In the genomic region with DNA sequence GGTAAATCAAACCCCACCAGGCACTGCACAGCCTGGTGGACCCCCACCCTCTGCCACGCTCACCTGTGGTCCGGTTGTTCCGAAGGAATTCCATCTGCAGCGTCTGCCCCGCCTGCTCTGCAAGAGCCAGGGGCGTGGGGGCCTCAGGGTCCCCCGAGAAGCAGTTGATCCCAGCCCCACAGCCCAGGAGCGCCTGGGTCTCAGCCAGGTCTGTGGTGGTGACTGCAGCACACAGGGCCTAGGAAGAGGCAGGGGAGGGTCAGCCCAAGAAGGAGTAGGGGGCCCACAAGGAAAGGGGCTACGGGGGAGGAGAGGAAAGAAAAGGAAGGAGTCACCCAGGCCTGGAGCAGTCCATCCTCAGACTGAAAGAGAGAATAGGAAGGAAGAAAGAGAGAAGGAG, we compare ENCODE assay signal across 21 cellular contexts. TPM values are rescaled to one million over a fixed set of nuclear protein-coding genes. Genes with fewer than 3 reads are reported as not detected.
DNase-seq lines count a peak whose midpoint lies in the region; ATAC-seq and TF ChIP-seq lines count a peak whose summit lies in the region.
"Had no signal": no experiment of that assay in that cellular context is flagged by ENCODE, and none has a peak within 500 bp of the region (broad histone marks: within the 10 kb centered on the region; RNA-seq: fewer than 3 reads in every experiment).

No MANE protein-coding gene starts in this region.

- no peak overlapping the region for H4K8ac ChIP-seq in neuronal stem cell (ENCODE audit: low read depth, low read length)

- H3K4me3 ChIP-seq in heart right ventricle (peak overlapping the region in 9 of 10 donors; percentile 1 to 54 (median 36)), foreskin fibroblast (ENCODE audit: low read depth in 1 of 2, low read length in 2 of 2) (peak overlapping the region; percentile 30 to 57), neuronal stem cell (ENCODE audit: low read length in 2 of 2) (no peak overlapping the region), uterus (peak overlapping the region in 1 of 2 donors; percentile 18)
- H3K4me3 ChIP-seq: SJSA1, transverse colon had no signal

- no peak for TF ChIP-seq CTCF in heart right ventricle (IDR thresholded peaks at IDR 0.05)
- TF ChIP-seq CTCF in foreskin fibroblast (IDR thresholded peaks at IDR 0.05; ENCODE audit: low read depth, low read length): no peak
- TF ChIP-seq CTCF in uterus (IDR thresholded peaks at IDR 0.05): no peak

- peak overlapping the region; percentile 77 for H3K9ac ChIP-seq in neuronal stem cell (ENCODE audit: low read depth, low read length, poor library complexity)

- H2BK15ac ChIP-seq in neuronal stem cell (ENCODE audit: low read length): no peak overlapping the region

- peak overlapping the region; percentile 95 for H3K18ac ChIP-seq in neuronal stem cell (ENCODE audit: low read length)

- WGBS in heart right ventricle, 2 donors: 69 to 80% methylated on average over 9 of the region's 9 CpGs
- WGBS in neuronal stem cell (ENCODE audit: extremely low coverage in 2 of 2, insufficient read length in 2 of 2, insufficient replicate concordance in 1 of 2), 2 donors: no CpG with 5 or more reads among the region's 9 CpGs

- peak overlapping the region; percentile 93 for H2BK5ac ChIP-seq in neuronal stem cell (ENCODE audit: low read length)

- peak overlapping the region in 9 of 10 donors; percentile 11 to 79 (median 56) for H3K27ac ChIP-seq in heart right ventricle
- peak overlapping the region; percentile 25 for H3K27ac ChIP-seq in neuronal stem cell (replicated peaks; ENCODE audit: low read length)
- peak overlapping the region; percentile 79 to 81 for H3K27ac ChIP-seq in uterus
- H3K27ac ChIP-seq: SJSA1 had no signal

- peaks cover 3 to 50% (median 16%) of the 10 kb centered on the region in 9 donors for H3K4me1 ChIP-seq in heart right ventricle
- H3K4me1 ChIP-seq in neuronal stem cell (ENCODE audit: control insufficient read depth in 2 of 2, insufficient read depth in 1 of 2, low read depth in 1 of 2, low read length in 2 of 2): peaks cover 13 to 40% of the 10 kb centered on the region in 2 donors
- peaks cover 13 to 18% of the 10 kb centered on the region in 2 donors for H3K4me1 ChIP-seq in uterus
- H3K4me1 ChIP-seq: SJSA1 had no signal

- H3K4me2 ChIP-seq in neuronal stem cell (ENCODE audit: insufficient read depth, low read length, poor library complexity, severe bottlenecking): no peak overlapping the region

- peak in 1 of 8 donors; percentile 0 for ATAC-seq in heart right ventricle
- no peak for ATAC-seq in left cardiac atrium
- no peak for ATAC-seq in HG03280 (IDR thresholded peaks at IDR 0.05; ENCODE audit: unreplicated experiment)

- no peak overlapping the region for H3K14ac ChIP-seq in neuronal stem cell (ENCODE audit: low read length)

- no peaks in the 10 kb centered on the region for H3K79me1 ChIP-seq in neuronal stem cell (ENCODE audit: low read depth, low read length)

- intact Hi-C loops in heart right ventricle (cut with DNase I) (no loop called here), left cardiac atrium (cut with DNase I) (no loop called here), uterus (cut with DNase I; ENCODE audit: low total_unique reads) (no loop called here)

- peak overlapping the region; percentile 60 for H3K23ac ChIP-seq in neuronal stem cell (ENCODE audit: low read depth, low read length, poor library complexity)

- peak overlapping the region; percentile 20 for H2AFZ ChIP-seq in neuronal stem cell (ENCODE audit: low read length)

- peaks cover 2 to 100% (median 54%) of the 10 kb centered on the region in 9 donors for H3K36me3 ChIP-seq in heart right ventricle
- H3K36me3 ChIP-seq in neuronal stem cell (replicated peaks in 1 of 2; ENCODE audit: control insufficient read depth in 2 of 2, insufficient read depth in 2 of 2, low read length in 2 of 2): peaks cover 0 to 26% of the 10 kb centered on the region in 2 donors
- no peaks in the 10 kb centered on the region for H3K36me3 ChIP-seq in uterus
- H3K36me3 ChIP-seq: SJSA1 had no signal

- peak overlapping the region; percentile 66 for H2AK5ac ChIP-seq in neuronal stem cell (ENCODE audit: low read depth, low read length)

- no peak overlapping the region for H2BK120ac ChIP-seq in neuronal stem cell (ENCODE audit: low read depth, low read length)

- H3K4ac ChIP-seq in neuronal stem cell (ENCODE audit: low read length): no peak overlapping the region

- H2BK12ac ChIP-seq in neuronal stem cell (ENCODE audit: low read length): no peak overlapping the region

- DNase-seq in heart right ventricle (no peak), left cardiac atrium (no peak), foreskin fibroblast (no peak), neuronal stem cell (ENCODE audit: low spot score) (no peak), uterus (no peak), hippocampal formation (lab: John Stamatoyannopoulos, UW) (no peak), NCI-H2107 treated with DMSO at 0.1 percent for 48 hours (lab: John Stamatoyannopoulos, UW; ENCODE audit: unreplicated experiment) (no peak)
- DNase-seq: activated CD4-positive, alpha-beta T cell treated with anti-CD3 and anti-CD28 coated beads for 48 hours; activated naive CD4-positive, alpha-beta T cell treated with anti-CD3 and anti-CD28 coated beads, Interleukin-2, amount 50 U/mL, for 16 hours; CD4-positive, CD25-positive, alpha-beta regulatory T cell; DMS79 treated with DMSO at 0.1 percent for 48 hours; islet precursor cell; naive B cell; NCI-H187; NCI-H446 treated with DMSO at 0.1 percent for 48 hours; stimulated activated CD4-positive, alpha-beta T cell treated with anti-CD3 and anti-CD28 coated beads, Interleukin-4, amount 100 ng/mL, for 1 hour; stimulated activated CD8-positive, alpha-beta memory T cell treated with anti-CD3 and anti-CD28 coated beads, Interleukin-4, amount 100 ng/mL, for 48 hours; T-helper 9 cell; transverse colon had no signal

- no peak for TF ChIP-seq POLR2A in uterus (IDR thresholded peaks at IDR 0.05)

- H3K27me3 ChIP-seq in heart right ventricle: no peaks in the 10 kb centered on the region
- H3K27me3 ChIP-seq in neuronal stem cell (ENCODE audit: control insufficient read depth in 3 of 3, insufficient read depth in 3 of 3, low read depth in 1 of 3, low read length in 3 of 3): no peaks in the 10 kb centered on the region
- no peaks in the 10 kb centered on the region for H3K27me3 ChIP-seq in uterus
- H3K27me3 ChIP-seq: SJSA1, transverse colon had no signal

- no peaks in the 10 kb centered on the region for H3K9me3 ChIP-seq in heart right ventricle
- no peaks in the 10 kb centered on the region for H3K9me3 ChIP-seq in neuronal stem cell (replicated peaks in 1 of 2; ENCODE audit: control insufficient read depth in 2 of 2, insufficient read depth in 1 of 2, low read depth in 1 of 2, low read length in 2 of 2)
- H3K9me3 ChIP-seq in uterus: no peaks in the 10 kb centered on the region
- H3K9me3 ChIP-seq: SJSA1, transverse colon had no signal

- H4K91ac ChIP-seq in neuronal stem cell (ENCODE audit: low read depth, low read length, poor library complexity): peak overlapping the region; percentile 93

RNA-seq across cellular contexts. Expression of gene PDE2A, which starts 28.6 kb away (rescaled TPM):
- total RNA-seq in heart right ventricle: 10 to 100 TPM; 10.4 to 44.4 (median 30.2) TPM
- 10 to 100 TPM; 28.4 to 47.6 TPM for polyA plus RNA-seq in heart right ventricle
- 10 to 100 TPM; 40.9 to 41.6 TPM for total RNA-seq in left cardiac atrium
- polyA plus RNA-seq in neuronal stem cell (2013, experiment 1 of 2): 1.7 TPM
- polyA plus RNA-seq in neuronal stem cell (2013, experiment 2 of 2): 1.7 TPM
- 100 to 1,000 TPM in 2 of 4 donors, 10 to 100 TPM in 2; 13.8 to 185 (median 94.2) TPM for total RNA-seq in uterus
- total RNA-seq: SJSA1 had no signal
- polyA plus RNA-seq: CD4-positive, CD25-positive, alpha-beta regulatory T cell had no signal

RNA-seq across cellular contexts. Expression of gene ARAP1, which starts 49.4 kb away (rescaled TPM):
- 10 to 100 TPM; 30.4 to 68.3 (median 40.8) TPM for total RNA-seq in heart right ventricle
- 10 to 100 TPM; 35.8 to 58.7 TPM for polyA plus RNA-seq in heart right ventricle
- 10 to 100 TPM; 60.3 to 66.9 TPM for total RNA-seq in left cardiac atrium
- polyA plus RNA-seq in neuronal stem cell (2013, experiment 1 of 2): 15.2 TPM
- polyA plus RNA-seq in neuronal stem cell (2013, experiment 2 of 2): 15.9 TPM
- 100 to 1,000 TPM in 1 of 4 donors, 10 to 100 TPM in 3; 21.3 to 222 (median 70.4) TPM for total RNA-seq in uterus

Comparison
In these comparisons a context has a peak if more than half of its experiments do, and no peak if none do; other contexts are left out.
1. H3K27ac ChIP-seq: peak in every context shown above with its lines; median percentile 80 in uterus; 56 in heart right ventricle; 25 in neuronal stem cell.
2. H3K4me3 ChIP-seq: peak in heart right ventricle (9 of 10) and foreskin fibroblast (2 of 2); none in neuronal stem cell (0 of 2).